ENCODE assay signal across 23 cellular contexts in genomic region chr10:103843045-103843444, GRCh38. TPM values are rescaled to one million over a fixed set of nuclear protein-coding genes. Genes with fewer than 3 reads are reported as not detected.
DNase-seq lines count a peak whose midpoint lies in the region; ATAC-seq and TF ChIP-seq lines count a peak whose summit lies in the region.
"Had no signal": no experiment of that assay in that cellular context is flagged by ENCODE, and none has a peak within 500 bp of the region (broad histone marks: within the 10 kb centered on the region; RNA-seq: fewer than 3 reads in every experiment).

No MANE protein-coding gene starts in this region.

- peak overlapping the region; percentile 83 to 96 (median 91) for H3K4me2 ChIP-seq in BLaER1 treated with 17β-estradiol and CSF1 and Interleukin-3, amounts not matched to agents 10 nM and 100 nM
- H3K4me2 ChIP-seq in smooth muscle cell: no peak overlapping the region

- TF ChIP-seq CTCF in gastrocnemius medialis (IDR thresholded peaks at IDR 0.05 in 4 of 5, conservative IDR thresholded peaks at IDR 0.05 in 1 of 5) (no peak), smooth muscle cell (IDR thresholded peaks at IDR 0.05; ENCODE audit: borderline replicate concordance, insufficient read depth, poor library complexity, severe bottlenecking) (no peak)

- WGBS in smooth muscle cell (ENCODE audit: low lambda C conversion rate): 86% methylated on average over 3 of the region's 3 CpGs

- H3K27ac ChIP-seq in BLaER1 treated with 17β-estradiol and CSF1 and Interleukin-3, amounts not matched to agents 10 nM and 100 nM: peak overlapping the region in 7 of 11 experiments; percentile 9 to 80 (median 32); a peak in 8 of 22 replicates
- peak overlapping the region; percentile 74 to 86 (median 82) for H3K27ac ChIP-seq in gastrocnemius medialis
- no peak overlapping the region for H3K27ac ChIP-seq in smooth muscle cell (ENCODE audit: low read depth)
- H3K27ac ChIP-seq: neutrophil, thyroid gland had no signal

- H3K36me3 Mint-ChIP-seq in dendritic cell treated with granulocyte-macrophage colony-stimulating factor and Interleukin-4, amounts not matched to agents 40 ng/mL and 50 ng/mL, for 4 days (ENCODE audit: low read depth): no peaks in the 10 kb centered on the region

- no peak overlapping the region for H2AFZ ChIP-seq in smooth muscle cell (ENCODE audit: low read depth)

- H3K4me1 ChIP-seq in BLaER1 treated with 17β-estradiol and CSF1 and Interleukin-3, amounts not matched to agents 10 nM and 100 nM: peaks cover 89 to 99% (median 95%) of the 10 kb centered on the region in 10 experiments
- H3K4me1 ChIP-seq in gastrocnemius medialis: peaks cover 82 to 85% of the 10 kb centered on the region in 2 donors
- H3K4me1 ChIP-seq in smooth muscle cell (ENCODE audit: low read depth): peaks cover 26% of the 10 kb centered on the region

- H3K27me3 ChIP-seq in BLaER1 treated with 17β-estradiol and CSF1 and Interleukin-3, amounts not matched to agents 10 nM and 100 nM: no peaks in the 10 kb centered on the region
- H3K27me3 ChIP-seq in gastrocnemius medialis (no peaks in the 10 kb centered on the region), smooth muscle cell (ENCODE audit: low read depth) (no peaks in the 10 kb centered on the region)
- H3K27me3 ChIP-seq: esophagus muscularis mucosa, thyroid gland had no signal

- in situ Hi-C loops in gastrocnemius medialis (cut with MboI; ENCODE audit: low sequenced_read_pairs in 4 of 4): loop anchor here in 1 of 4 donors (10.0 kb wide), 1 partner anchor 78 kb away; no protein-coding TSS in a partner anchor

- H3K9me3 Mint-ChIP-seq in dendritic cell treated with granulocyte-macrophage colony-stimulating factor and Interleukin-4, amounts not matched to agents 40 ng/mL and 50 ng/mL, for 4 days: no peaks in the 10 kb centered on the region
- H3K9me3 Mint-ChIP-seq: activated CD4-positive, alpha-beta memory T cell treated with anti-CD3 and anti-CD28 coated beads, Interleukin-2, amount 10 ng/mL, durations not matched to agents 7 days and 5 days; endodermal cell had no signal

- DNase-seq in LHCN-M2 (ENCODE audit: low read depth): peak; percentile 62
- DNase-seq in gastrocnemius medialis: no peak
- DNase-seq in HUDEP-2 (lab: John Stamatoyannopoulos, UW; ENCODE audit: unreplicated experiment in 76 of 76): no peak
- no peak for DNase-seq in activated gamma-delta T cell (lab: John Stamatoyannopoulos, UW)
- no peak for DNase-seq in T-helper 9 cell
- no peak for DNase-seq in smooth muscle cell (lab: John Stamatoyannopoulos, UW; ENCODE audit: unreplicated experiment)
- DNase-seq: activated CD4-positive, alpha-beta memory T cell treated with anti-CD3 and anti-CD28 coated beads, Interleukin-2, amount 10 ng/mL, durations not matched to agents 7 days and 5 days; activated effector memory CD4-positive, alpha-beta T cell treated with anti-CD3 and anti-CD28 coated beads, Interleukin-2, amount 50 U/mL, for 16 hours; endodermal cell; kidney; mammary epithelial cell; NCI-H1105 treated with DMSO at 0.1 percent for 48 hours; NCI-H2081 treated with DMSO at 0.1 percent for 48 hours; SIG-M5; stimulated activated CD4-positive, alpha-beta T cell treated with anti-CD3 and anti-CD28 coated beads, Interleukin-12 subunit alpha, Interleukin-12 subunit beta, amount 100 ng/mL, for 4 hours; stimulated activated CD4-positive, alpha-beta T cell treated with anti-CD3 and anti-CD28 coated beads, Interleukin-4, amount 100 ng/mL, for 24 hours; stimulated activated naive CD4-positive, alpha-beta T cell; thyroid gland had no signal

- H3K9me3 ChIP-seq in BLaER1 treated with 17β-estradiol and CSF1 and Interleukin-3, amounts not matched to agents 10 nM and 100 nM (replicated peaks in 1 of 11): no peaks in the 10 kb centered on the region
- H3K9me3 ChIP-seq in gastrocnemius medialis (no peaks in the 10 kb centered on the region), smooth muscle cell (replicated peaks; ENCODE audit: low read depth) (no peaks in the 10 kb centered on the region)
- H3K9me3 ChIP-seq: esophagus muscularis mucosa, neutrophil, thyroid gland had no signal

- no peaks in the 10 kb centered on the region for H3F3A ChIP-seq in smooth muscle cell (ENCODE audit: low read depth)

- H4K20me1 ChIP-seq in BLaER1 treated with 17β-estradiol and CSF1 and Interleukin-3, amounts not matched to agents 10 nM and 100 nM: peaks cover 0 to 82% (median 33%) of the 10 kb centered on the region in 11 experiments; a peak in 19 of 22 replicates
- H4K20me1 ChIP-seq in smooth muscle cell (ENCODE audit: low read depth): peaks cover 96% of the 10 kb centered on the region

- no peak for ATAC-seq in gastrocnemius medialis
- ATAC-seq: HCT116 had no signal

- no peak for TF ChIP-seq POLR2A in gastrocnemius medialis (IDR thresholded peaks at IDR 0.05)

- peaks cover 21% of the 10 kb centered on the region for H3K4me1 Mint-ChIP-seq in dendritic cell treated with granulocyte-macrophage colony-stimulating factor and Interleukin-4, amounts not matched to agents 40 ng/mL and 50 ng/mL, for 4 days (ENCODE audit: low read depth)

- peak overlapping the region in 1 of 11 experiments; percentile 7; a peak in 1 of 22 replicates for H3K9ac ChIP-seq in BLaER1 treated with 17β-estradiol and CSF1 and Interleukin-3, amounts not matched to agents 10 nM and 100 nM
- H3K9ac ChIP-seq in smooth muscle cell (ENCODE audit: low read depth): no peak overlapping the region

- peak overlapping the region; percentile 18 for H3K27ac Mint-ChIP-seq in dendritic cell treated with granulocyte-macrophage colony-stimulating factor and Interleukin-4, amounts not matched to agents 40 ng/mL and 50 ng/mL, for 4 days
- H3K27ac Mint-ChIP-seq: activated CD4-positive, alpha-beta memory T cell treated with anti-CD3 and anti-CD28 coated beads, Interleukin-2, amount 10 ng/mL, durations not matched to agents 7 days and 5 days; endodermal cell had no signal

- H3K79me2 ChIP-seq in smooth muscle cell (ENCODE audit: low read depth): peaks cover 99% of the 10 kb centered on the region

- H3K36me3 ChIP-seq in BLaER1 treated with 17β-estradiol and CSF1 and Interleukin-3, amounts not matched to agents 10 nM and 100 nM: peaks cover 0 to 9% (median 4%) of the 10 kb centered on the region in 11 experiments; a peak in 3 of 22 replicates
- H3K36me3 ChIP-seq in gastrocnemius medialis: no peaks in the 10 kb centered on the region
- H3K36me3 ChIP-seq in smooth muscle cell (ENCODE audit: low read depth): no peaks in the 10 kb centered on the region
- H3K36me3 ChIP-seq: esophagus muscularis mucosa, neutrophil, thyroid gland had no signal

- peaks cover 6% of the 10 kb centered on the region for H3K27me3 Mint-ChIP-seq in dendritic cell treated with granulocyte-macrophage colony-stimulating factor and Interleukin-4, amounts not matched to agents 40 ng/mL and 50 ng/mL, for 4 days

- intact Hi-C loops in dendritic cell treated with granulocyte-macrophage colony-stimulating factor and Interleukin-4, amounts not matched to agents 40 ng/mL and 50 ng/mL, for 4 days (cut with micrococcal nuclease): no loop called here
- intact Hi-C loops in gastrocnemius medialis (cut with DNase I; ENCODE audit: low total_unique reads): no loop called here

- no peak overlapping the region for H3K4me3 Mint-ChIP-seq in dendritic cell treated with granulocyte-macrophage colony-stimulating factor and Interleukin-4, amounts not matched to agents 40 ng/mL and 50 ng/mL, for 4 days
- H3K4me3 Mint-ChIP-seq: activated CD4-positive, alpha-beta memory T cell treated with anti-CD3 and anti-CD28 coated beads, Interleukin-2, amount 10 ng/mL, durations not matched to agents 7 days and 5 days; endodermal cell had no signal

- H3K4me3 ChIP-seq in BLaER1 treated with 17β-estradiol and CSF1 and Interleukin-3, amounts not matched to agents 10 nM and 100 nM: no peak overlapping the region
- no peak overlapping the region for H3K4me3 ChIP-seq in gastrocnemius medialis
- H3K4me3 ChIP-seq in smooth muscle cell: no peak overlapping the region
- H3K4me3 ChIP-seq: esophagus muscularis mucosa, thyroid gland had no signal

RNA-seq across cellular contexts. Expression of gene SH3PXD2A, which starts 12.3 kb away (rescaled TPM):
- 12.8 and 18.4 TPM in 2 replicates for total RNA-seq in LHCN-M2 (2014; rRNA removed)
- polyA plus RNA-seq in LHCN-M2 (2012): 21.1 TPM
- total RNA-seq in gastrocnemius medialis: 10 to 100 TPM in 2 of 4 donors, 1 to 10 TPM in 2; 6.2 to 16.8 (median 11.4) TPM
- 37.6 and 37.9 TPM in 2 replicates for total RNA-seq in smooth muscle cell
- 30.1 and 33.4 TPM in 2 replicates for polyA plus RNA-seq in smooth muscle cell
